ENCODE assay signal across 8 cellular contexts in the genomic region with DNA sequence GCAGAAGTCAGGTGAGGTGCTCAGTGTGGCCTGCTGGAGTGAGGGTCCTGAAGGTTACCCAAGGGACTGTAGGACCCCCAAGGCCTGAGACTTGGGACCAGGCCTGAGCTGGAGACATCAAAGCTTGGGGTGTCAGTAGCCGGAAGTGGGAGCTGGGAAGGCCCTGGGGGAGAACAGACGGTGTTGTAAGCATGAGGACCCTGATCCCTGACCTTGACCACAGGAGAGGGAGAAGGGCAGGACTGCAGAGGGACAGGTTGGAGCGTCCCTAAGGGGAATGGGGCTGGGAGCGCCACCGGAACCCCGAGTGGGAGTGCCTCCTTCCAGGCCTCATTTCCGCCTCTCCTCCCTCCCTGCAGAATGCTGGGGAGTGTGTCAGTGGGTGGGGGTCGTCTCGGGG. TPM values are rescaled to one million over a fixed set of nuclear protein-coding genes. Genes with fewer than 3 reads are reported as not detected.
DNase-seq lines count a peak whose midpoint lies in the region; TF ChIP-seq lines count a peak whose summit lies in the region.

No MANE protein-coding gene starts in this region.

- H3K9ac ChIP-seq in SK-N-MC (ENCODE audit: insufficient read length): no peak overlapping the region
- peak overlapping the region; percentile 85 for H3K9ac ChIP-seq in skeletal muscle satellite cell (ENCODE audit: low read depth, low read length)

- H3K4me3 ChIP-seq in GM12864 (ENCODE audit: low read depth, low read length): peak overlapping the region; percentile 71
- H3K4me3 ChIP-seq in SK-N-MC: peak overlapping the region; percentile 86
- peak overlapping the region; percentile 85 for H3K4me3 ChIP-seq in fibroblast of pulmonary artery (replicated peaks; ENCODE audit: low read depth, low read length)
- H3K4me3 ChIP-seq in skeletal muscle satellite cell (ENCODE audit: low read length): peak overlapping the region; percentile 86

- H3K27ac ChIP-seq in SK-N-MC: no peak overlapping the region

- peak overlapping the region; percentile 96 for H3K4me2 ChIP-seq in skeletal muscle satellite cell (ENCODE audit: low read length)

- no peaks in the 10 kb centered on the region for H3K36me3 ChIP-seq in SK-N-MC (ENCODE audit: insufficient read depth, low read length)
- H3K36me3 ChIP-seq in skeletal muscle satellite cell (ENCODE audit: insufficient read depth, low read length): no peaks in the 10 kb centered on the region

- TF ChIP-seq CTCF in GM12864 (IDR thresholded peaks at IDR 0.05; ENCODE audit: low read depth, low read length, missing control alignments): no peak
- TF ChIP-seq CTCF in fibroblast of pulmonary artery (IDR thresholded peaks at IDR 0.05; ENCODE audit: low read length, missing control alignments): no peak

- H3K9me3 ChIP-seq in SK-N-MC (ENCODE audit: low read depth, low read length) (no peaks in the 10 kb centered on the region), skeletal muscle satellite cell (replicated peaks; ENCODE audit: low read length) (no peaks in the 10 kb centered on the region)

- peaks cover 22% of the 10 kb centered on the region for H3K4me1 ChIP-seq in skeletal muscle satellite cell (ENCODE audit: control insufficient read depth, insufficient read depth, low read length)

- no peaks in the 10 kb centered on the region for H3K27me3 ChIP-seq in skeletal muscle satellite cell (ENCODE audit: control insufficient read depth, insufficient read depth, low read length)

- DNase-seq in GM12864 (ENCODE audit: low read depth) (no peak), SK-N-MC (ENCODE audit: low read depth, low spot score) (no peak), fibroblast of pulmonary artery (ENCODE audit: low read depth) (no peak), NCI-H1105 (lab: John Stamatoyannopoulos, UW) (no peak), NCI-H2196 (lab: John Stamatoyannopoulos, UW; ENCODE audit: unreplicated experiment) (no peak), NCI-H524 (lab: John Stamatoyannopoulos, UW) (no peak), iPS-NIHi11 (ENCODE audit: low spot score) (no peak)

RNA-seq across cellular contexts. Expression of a gene that starts 0.5 kb away (rescaled TPM):
- not detected in 2 replicates for total RNA-seq in skeletal muscle satellite cell (2012; rRNA removed)

RNA-seq across cellular contexts. Expression of a gene that starts 0.9 kb away (rescaled TPM):
- 33.6 and 38.0 TPM in 2 replicates for total RNA-seq in skeletal muscle satellite cell (2012; rRNA removed)

RNA-seq across cellular contexts. Expression of a gene that starts 9.6 kb away (rescaled TPM):
- not detected in 2 replicates for total RNA-seq in skeletal muscle satellite cell (2012; rRNA removed)

RNA-seq across cellular contexts. Expression of a gene that starts 18.7 kb away (rescaled TPM):
- total RNA-seq in skeletal muscle satellite cell (2012; rRNA removed): 3.3 and 3.8 TPM in 2 replicates
